ENCODE assay signal across 23 cellular contexts in genomic region chr7:37128644-37129043, GRCh38.
DNase-seq lines count a peak whose midpoint lies in the region; ATAC-seq, FAIRE-seq and TF ChIP-seq lines count a peak whose summit lies in the region.
"Had no signal": no experiment of that assay in that cellular context is flagged by ENCODE, and none has a peak within 500 bp of the region (broad histone marks: within the 10 kb centered on the region; RNA-seq: fewer than 3 reads in every experiment).

No MANE protein-coding gene starts in this region.

- peak; percentile 36 for DNase-seq in NCI-H1092 treated with DMSO at 0.1 percent for 48 hours (lab: John Stamatoyannopoulos, UW)
- no peak for DNase-seq in NCI-H1092 (lab: John Stamatoyannopoulos, UW)
- DNase-seq in M059J (ENCODE audit: low read depth): peak; percentile 65
- DNase-seq in astrocyte of the hippocampus (ENCODE audit: low read depth, low spot score): peak; percentile 78
- no peak for DNase-seq in mucosa of descending colon
- DNase-seq in GM19239 (ENCODE audit: insufficient read length, low spot score): no peak
- DNase-seq in NCI-H187 treated with DMSO at 0.1 percent for 48 hours (lab: John Stamatoyannopoulos, UW): no peak
- DNase-seq: 8988T; activated CD4-positive, alpha-beta T cell treated with anti-CD3 and anti-CD28 coated beads, Interleukin-2, amount 50 U/mL, for 4 hours; activated CD8-positive, alpha-beta memory T cell treated with anti-CD3 and anti-CD28 coated beads, Interleukin-2, amount 50 U/mL, for 48 hours; activated gamma-delta T cell; central memory CD4-positive, alpha-beta T cell; dorsolateral prefrontal cortex; Kasumi-1; NCI-H146; psoas muscle; small intestine; stimulated activated CD4-positive, alpha-beta T cell treated with anti-CD3 and anti-CD28 coated beads, Interleukin-4, amount 100 ng/mL, for 24 hours; upper lobe of right lung had no signal

- no peaks in the 10 kb centered on the region for H3K36me3 ChIP-seq in mucosa of descending colon (ENCODE audit: low read depth)
- H3K36me3 ChIP-seq: HAP-1 had no signal

- TF ChIP-seq CTCF in mucosa of descending colon (IDR thresholded peaks at IDR 0.05): no peak

- H3K9me3 ChIP-seq in mucosa of descending colon: peaks cover 4% of the 10 kb centered on the region
- H3K9me3 ChIP-seq: HAP-1, psoas muscle, upper lobe of right lung had no signal

- intact Hi-C loops in mucosa of descending colon (cut with DNase I, micrococcal nuclease): no loop called here

- ATAC-seq in mucosa of descending colon: peak; percentile 17
- ATAC-seq in HG02981 (IDR thresholded peaks at IDR 0.05; ENCODE audit: unreplicated experiment): no peak
- ATAC-seq: psoas muscle, upper lobe of right lung had no signal

- no peaks in the 10 kb centered on the region for H3K4me1 ChIP-seq in mucosa of descending colon (ENCODE audit: low read depth)
- H3K4me1 ChIP-seq: HAP-1, psoas muscle had no signal

- FAIRE-seq in GM19239 (lab: Jason Lieb, UNC): no peak
- FAIRE-seq: frontal cortex, RCC 7860, small intestine had no signal

- no peak overlapping the region for H3K4me3 ChIP-seq in mucosa of descending colon
- H3K4me3 ChIP-seq: dorsolateral prefrontal cortex, HAP-1, psoas muscle, upper lobe of right lung had no signal

Comparison
In these comparisons a context has a peak if more than half of its experiments do, and no peak if none do; other contexts are left out.
1. DNase-seq: peak in NCI-H1092 treated with DMSO at 0.1 percent for 48 hours (single experiment), M059J (single experiment) and astrocyte of the hippocampus (single experiment); none in NCI-H1092 (single experiment), mucosa of descending colon (0 of 3), GM19239 (single experiment) and NCI-H187 treated with DMSO at 0.1 percent for 48 hours (single experiment).